In genomic region chr17:81902023-81902652, GRCh38 we compare ENCODE assay signal across 8 cellular contexts. TPM values are rescaled to one million over a fixed set of nuclear protein-coding genes. Genes with fewer than 3 reads are reported as not detected.
DNase-seq lines count a peak whose midpoint lies in the region; ATAC-seq, FAIRE-seq and TF ChIP-seq lines count a peak whose summit lies in the region.

TSS of gene NPB (plus strand) at chr17:81902238. CDS start at chr17:81902278, 40 bp downstream.

- TF ChIP-seq CTCF in ascending aorta (IDR thresholded peaks at IDR 0.05) (no peak), keratinocyte (optimal IDR thresholded peaks at IDR 0.05 in 1 of 3, IDR thresholded peaks at IDR 0.05 in 1 of 3, conservative IDR thresholded peaks at IDR 0.05 in 1 of 3; ENCODE audit: extremely low read depth in 1 of 3, insufficient read depth in 2 of 3, low read length in 3 of 3) (no peak), suprapubic skin (IDR thresholded peaks at IDR 0.05) (no peak)

- H2AFZ ChIP-seq in keratinocyte (ENCODE audit: control insufficient read depth, low read length): no peak within 1 kb of the TSS

- peak within 1 kb of the TSS; percentile 37 for H3K4me2 ChIP-seq in keratinocyte (ENCODE audit: control insufficient read depth, extremely low read depth, insufficient read depth, low read depth, low read length)

- H3K27me3 ChIP-seq in ascending aorta: no peaks in the 10 kb centered on the region
- no peaks in the 10 kb centered on the region for H3K27me3 ChIP-seq in keratinocyte (ENCODE audit: control insufficient read depth, extremely low read depth, insufficient read depth, low read length)
- H3K27me3 ChIP-seq in suprapubic skin: no peaks in the 10 kb centered on the region

- WGBS in suprapubic skin: no CpG with 5 or more reads among the region's 79 CpGs

- dilution Hi-C loops in keratinocyte (cut with MboI; ENCODE audit: extremely low pct_ligation_motif_present, low sequenced_read_pairs): no loop called here

- intact Hi-C loops in ascending aorta (cut with DNase I): no loop called here

- H3K4me3 ChIP-seq in ascending aorta: peak within 1 kb of the TSS; percentile 44 to 65
- no peak within 1 kb of the TSS for H3K4me3 ChIP-seq in keratinocyte (ENCODE audit: control insufficient read depth in 2 of 3, extremely low read depth in 1 of 3, insufficient read depth in 2 of 3, low read depth in 1 of 3, low read length in 3 of 3)
- H3K4me3 ChIP-seq in suprapubic skin: peak within 1 kb of the TSS; percentile 54

- TF ChIP-seq POLR2A in suprapubic skin (IDR thresholded peaks at IDR 0.05): no peak

- FAIRE-seq in keratinocyte (lab: Jason Lieb, UNC): no peak

- DNase-seq in NCI-H748 (lab: John Stamatoyannopoulos, UW; ENCODE audit: unreplicated experiment) (peak; percentile 58), NCI-H748 treated with DMSO at 0.1 percent for 48 hours (lab: John Stamatoyannopoulos, UW) (no peak), ascending aorta (ENCODE audit: low spot score in 2 of 2) (no peak), keratinocyte (ENCODE audit: low read depth, low spot score) (no peak), suprapubic skin (ENCODE audit: low spot score in 2 of 2) (no peak), HCEC 1CT (no peak), NOMO-1 treated with DMSO at 0.1 percent for 48 hours (lab: John Stamatoyannopoulos, UW; ENCODE audit: unreplicated experiment) (no peak)

- no peak for ATAC-seq in HG02571 (IDR thresholded peaks at IDR 0.05; ENCODE audit: unreplicated experiment)

- H3K9me3 ChIP-seq in ascending aorta (no peaks in the 10 kb centered on the region), keratinocyte (ENCODE audit: control insufficient read depth, low read depth, low read length) (no peaks in the 10 kb centered on the region), suprapubic skin (no peaks in the 10 kb centered on the region)

- H3K79me2 ChIP-seq in keratinocyte (ENCODE audit: control insufficient read depth, insufficient read depth, low read length): no peaks in the 10 kb centered on the region

- peaks cover 14% of the 10 kb centered on the region for H4K20me1 ChIP-seq in keratinocyte (ENCODE audit: control insufficient read depth, extremely low read depth, insufficient read depth, low read length)

- peak within 1 kb of the TSS in 1 of 2 donors; percentile 14 for H3K27ac ChIP-seq in ascending aorta
- no peak within 1 kb of the TSS for H3K27ac ChIP-seq in keratinocyte (ENCODE audit: control insufficient read depth, insufficient read depth, low read length)
- no peak within 1 kb of the TSS for H3K27ac ChIP-seq in suprapubic skin

- peaks cover 5 to 10% of the 10 kb centered on the region in 2 donors for H3K4me1 ChIP-seq in ascending aorta
- peaks cover 35% of the 10 kb centered on the region for H3K4me1 ChIP-seq in keratinocyte (ENCODE audit: control insufficient read depth, extremely low read depth, insufficient read depth, low read length)
- H3K4me1 ChIP-seq in suprapubic skin: peaks cover 17% of the 10 kb centered on the region

- no peak for TF ChIP-seq EP300 in suprapubic skin (IDR thresholded peaks at IDR 0.05)

- no peaks in the 10 kb centered on the region for H3K9me1 ChIP-seq in keratinocyte (ENCODE audit: control insufficient read depth, extremely low read depth, insufficient read depth, low read length)

- peaks cover 18 to 53% of the 10 kb centered on the region in 2 donors for H3K36me3 ChIP-seq in ascending aorta
- H3K36me3 ChIP-seq in keratinocyte (ENCODE audit: control insufficient read depth in 2 of 2, extremely low read depth in 1 of 2, insufficient read depth in 2 of 2, low read length in 2 of 2): peaks cover 17 to 36% of the 10 kb centered on the region in 2 experiments
- peaks cover 61% of the 10 kb centered on the region for H3K36me3 ChIP-seq in suprapubic skin

- no peak within 1 kb of the TSS for H3K9ac ChIP-seq in keratinocyte (ENCODE audit: control insufficient read depth, extremely low read depth, insufficient read depth, low read length)

RNA-seq across cellular contexts. Expression of gene NPB, which starts in this region (rescaled TPM):
- total RNA-seq in ascending aorta (1.5 TPM), suprapubic skin (under 1 TPM in 1 of 4 donors, not detected in 3; 0.40 TPM)
- 0.07 TPM in 1 of 3 replicates, not detected in the others for polyA plus RNA-seq in keratinocyte
- not detected for polyA plus RNA-seq in keratinocyte (2011; ENCODE audit: low read depth)
- polyA plus RNA-seq in keratinocyte (2011; cell fraction: cytosol; rRNA removed): 0.06 TPM in 1 of 2 replicates, not detected in the other
- not detected in 2 replicates for polyA plus RNA-seq in keratinocyte (2011; cell fraction: nucleus; rRNA removed)
- not detected in 2 replicates for polyA plus RNA-seq in keratinocyte (2012; ENCODE audit: low replicate concordance)
- polyA minus RNA-seq in keratinocyte: not detected in 3 replicates
- not detected for polyA minus RNA-seq in keratinocyte (2011; cell fraction: cytosol; rRNA and poly(A)+ RNA removed)
- not detected in 2 replicates for polyA minus RNA-seq in keratinocyte (2011; cell fraction: nucleus; rRNA and poly(A)+ RNA removed)

Comparison
In these comparisons a context has a peak if more than half of its experiments do, and no peak if none do; other contexts are left out.
1. H3K4me3 ChIP-seq: peak in ascending aorta (2 of 2) and suprapubic skin (single experiment); none in keratinocyte (0 of 3).